ENCODE assay signal across 11 cellular contexts in genomic region chr2:8882094-8882493, GRCh38. TPM values are rescaled to one million over a fixed set of nuclear protein-coding genes. Genes with fewer than 3 reads are reported as not detected.
DNase-seq lines count a peak whose midpoint lies in the region; ATAC-seq and TF ChIP-seq lines count a peak whose summit lies in the region.
"Had no signal": no experiment of that assay in that cellular context is flagged by ENCODE, and none has a peak within 500 bp of the region (broad histone marks: within the 10 kb centered on the region; RNA-seq: fewer than 3 reads in every experiment).

No MANE protein-coding gene starts in this region.

- DNase-seq in GM03348 (ENCODE audit: low spot score) (peak; percentile 19), chondrocyte (ENCODE audit: low spot score) (no peak), mucosa of descending colon (peak in 2 of 3 donors; percentile 50 to 54), glomerular visceral epithelial cell (ENCODE audit: extremely low spot score) (no peak)
- no peak for DNase-seq in activated naive CD4-positive, alpha-beta T cell treated with anti-CD3 and anti-CD28 coated beads, Interleukin-2, amount 50 U/mL, for 72 hours (ENCODE audit: low spot score in 2 of 2)
- DNase-seq: T-helper 9 cell had no signal

- no peaks in the 10 kb centered on the region for H3K9me3 ChIP-seq in Loucy (ENCODE audit: insufficient read depth, low read depth, low read length)
- peaks cover 4% of the 10 kb centered on the region for H3K9me3 ChIP-seq in mucosa of descending colon

- no peaks in the 10 kb centered on the region for H3K27me3 ChIP-seq in Loucy (ENCODE audit: insufficient read depth, low read length, poor library complexity, severe bottlenecking)

- no peak overlapping the region for H3K4me3 Mint-ChIP-seq in chondrocyte (ENCODE audit: unreplicated experiment)
- H3K4me3 Mint-ChIP-seq: central memory CD8-positive, alpha-beta T cell; nephron had no signal

- peaks cover 18% of the 10 kb centered on the region; the same call in 1 of the 2 replicates for H3K36me3 ChIP-seq in Loucy (ENCODE audit: insufficient read depth, low read length)
- no peaks in the 10 kb centered on the region for H3K36me3 ChIP-seq in mucosa of descending colon (ENCODE audit: low read depth)

- H3K79me2 ChIP-seq in Loucy (ENCODE audit: insufficient read depth, low read length) = no peaks in the 10 kb centered on the region

- peaks cover 25% of the 10 kb centered on the region for H3K4me1 ChIP-seq in Loucy (ENCODE audit: insufficient read depth, low read length, poor library complexity, severe bottlenecking)
- H3K4me1 ChIP-seq in mucosa of descending colon (ENCODE audit: low read depth) = peaks cover 4% of the 10 kb centered on the region

- peak; percentile 75 for TF ChIP-seq CTCF in Loucy (conservative IDR thresholded peaks at IDR 0.05; ENCODE audit: low read length)
- TF ChIP-seq CTCF in chondrocyte (IDR thresholded peaks at IDR 0.05) = peak; percentile 50
- TF ChIP-seq CTCF in mucosa of descending colon (IDR thresholded peaks at IDR 0.05) = no peak

- H3K27ac Mint-ChIP-seq in chondrocyte (ENCODE audit: unreplicated experiment) = no peak overlapping the region
- no peak overlapping the region for H3K27ac Mint-ChIP-seq in activated naive CD4-positive, alpha-beta T cell treated with anti-CD3 and anti-CD28 coated beads, Interleukin-2, amount 50 U/mL, for 72 hours
- H3K27ac Mint-ChIP-seq: nephron had no signal

- H3K4me3 ChIP-seq in Loucy (ENCODE audit: low read length, poor library complexity, severe bottlenecking) = no peak overlapping the region
- H3K4me3 ChIP-seq in mucosa of descending colon = no peak overlapping the region

- no peak overlapping the region for H3K9ac ChIP-seq in Loucy (ENCODE audit: low read depth, low read length, poor library complexity, severe bottlenecking)

- no peaks in the 10 kb centered on the region for H3K27me3 Mint-ChIP-seq in chondrocyte (ENCODE audit: low read depth)

- H3K36me3 Mint-ChIP-seq in chondrocyte (ENCODE audit: low read depth) = peaks cover 28% of the 10 kb centered on the region
- H3K36me3 Mint-ChIP-seq in activated naive CD4-positive, alpha-beta T cell treated with anti-CD3 and anti-CD28 coated beads, Interleukin-2, amount 50 U/mL, for 72 hours = no peaks in the 10 kb centered on the region

- peaks cover 1% of the 10 kb centered on the region for H4K20me1 ChIP-seq in Loucy (ENCODE audit: insufficient read depth, low read length, poor library complexity, severe bottlenecking)

- no peaks in the 10 kb centered on the region for H3K9me2 ChIP-seq in Loucy (replicated peaks; ENCODE audit: low read depth, low read length)

- ATAC-seq in mucosa of descending colon (peak; percentile 77), HG03025 (IDR thresholded peaks at IDR 0.05; ENCODE audit: low FRiP score, unreplicated experiment) (no peak), HG03457 (IDR thresholded peaks at IDR 0.05; ENCODE audit: unreplicated experiment) (no peak)
- no peak for ATAC-seq in activated naive CD4-positive, alpha-beta T cell treated with anti-CD3 and anti-CD28 coated beads, Interleukin-2, amount 50 U/mL, for 72 hours

- intact Hi-C loops in mucosa of descending colon (cut with DNase I, micrococcal nuclease) = no loop called here

- H3K4me1 Mint-ChIP-seq in chondrocyte (ENCODE audit: low read depth) = no peaks in the 10 kb centered on the region
- H3K4me1 Mint-ChIP-seq: central memory CD8-positive, alpha-beta T cell had no signal

- no peaks in the 10 kb centered on the region for H3K9me3 Mint-ChIP-seq in chondrocyte (ENCODE audit: low read depth)
- no peaks in the 10 kb centered on the region for H3K9me3 Mint-ChIP-seq in activated naive CD4-positive, alpha-beta T cell treated with anti-CD3 and anti-CD28 coated beads, Interleukin-2, amount 50 U/mL, for 72 hours
- H3K9me3 Mint-ChIP-seq: central memory CD8-positive, alpha-beta T cell; nephron had no signal

- peaks cover 3% of the 10 kb centered on the region; the same call in 1 of the 2 replicates for H3F3A ChIP-seq in Loucy (ENCODE audit: low read depth)

- H3K4me2 ChIP-seq in Loucy (ENCODE audit: low read depth, low read length, poor library complexity, severe bottlenecking) = no peak overlapping the region

- H2AFZ ChIP-seq in Loucy (ENCODE audit: low read length) = no peak overlapping the region

RNA-seq across cellular contexts. Expression of gene KIDINS220, which starts 44.7 kb away (rescaled TPM):
- total RNA-seq in chondrocyte (65.2 to 68.2 TPM (median 66.3 TPM) in 3 replicates), mucosa of descending colon (10 to 100 TPM; 54.8 to 69.6 (median 55.9) TPM)
- 10 to 100 TPM; 25.6 to 25.8 TPM for total RNA-seq in activated naive CD4-positive, alpha-beta T cell treated with anti-CD3 and anti-CD28 coated beads, Interleukin-2, amount 50 U/mL, for 72 hours

Comparison
In these comparisons a context has a peak if more than half of its experiments do, and no peak if none do; other contexts are left out.
1. DNase-seq: peak in GM03348 (single experiment) and mucosa of descending colon (2 of 3); none in chondrocyte (single experiment), activated naive CD4-positive, alpha-beta T cell treated with anti-CD3 and anti-CD28 coated beads, Interleukin-2, amount 50 U/mL, for 72 hours (0 of 2) and glomerular visceral epithelial cell (single experiment).